Comparison of ENCODE assay signal across 9 cellular contexts in genomic region chr1:180863158-180863775, GRCh38. TPM values are rescaled to one million over a fixed set of nuclear protein-coding genes. Genes with fewer than 3 reads are reported as not detected.
DNase-seq lines count a peak whose midpoint lies in the region; ATAC-seq and TF ChIP-seq lines count a peak whose summit lies in the region.
"Had no signal": no experiment of that assay in that cellular context is flagged by ENCODE, and none has a peak within 500 bp of the region (broad histone marks: within the 10 kb centered on the region; RNA-seq: fewer than 3 reads in every experiment).

No MANE protein-coding gene starts in this region.

- no peaks in the 10 kb centered on the region for H3K79me2 ChIP-seq in KMS-11 (ENCODE audit: insufficient read depth, low read depth)

- H3K9me3 Mint-ChIP-seq in naive thymus-derived CD8-positive, alpha-beta T cell: no peaks in the 10 kb centered on the region
- H3K9me3 Mint-ChIP-seq: activated naive CD8-positive, alpha-beta T cell treated with anti-CD3 and anti-CD28 coated beads, Interleukin-2, amount 10 ng/mL, durations not matched to agents 7 days and 5 days had no signal

- H3K4me2 ChIP-seq in KMS-11: no peak overlapping the region

- H2AFZ ChIP-seq in KMS-11 (ENCODE audit: low read depth): no peak overlapping the region

- H3K27me3 Mint-ChIP-seq in naive thymus-derived CD8-positive, alpha-beta T cell: no peaks in the 10 kb centered on the region
- H3K27me3 Mint-ChIP-seq: activated naive CD8-positive, alpha-beta T cell treated with anti-CD3 and anti-CD28 coated beads, Interleukin-2, amount 10 ng/mL, durations not matched to agents 7 days and 5 days had no signal

- no peaks in the 10 kb centered on the region for H4K20me1 ChIP-seq in KMS-11 (ENCODE audit: insufficient read depth)

- no peaks in the 10 kb centered on the region for H3K4me1 Mint-ChIP-seq in naive thymus-derived CD8-positive, alpha-beta T cell
- H3K4me1 Mint-ChIP-seq: activated naive CD8-positive, alpha-beta T cell treated with anti-CD3 and anti-CD28 coated beads, Interleukin-2, amount 10 ng/mL, durations not matched to agents 7 days and 5 days had no signal

- POLR2A ChIA-PET in naive thymus-derived CD8-positive, alpha-beta T cell (lab: Charles Lee): interaction anchor here (1.1 kb wide), 1 partner anchor 361 kb away, joined by 3 read pairs; the partner anchor contains the start of gene ACBD6

- peak; percentile 97 for TF ChIP-seq CTCF in KMS-11 (conservative IDR thresholded peaks at IDR 0.05; ENCODE audit: low read depth, low read length)
- peak; percentile 58 for TF ChIP-seq CTCF in epithelial cell of esophagus (IDR thresholded peaks at IDR 0.05; ENCODE audit: insufficient read depth, low read depth, low read length, missing control alignments)

- H3K4me1 ChIP-seq in KMS-11 (ENCODE audit: low read depth, poor library complexity, severe bottlenecking): no peaks in the 10 kb centered on the region

- H3K27me3 ChIP-seq in KMS-11 (ENCODE audit: insufficient read depth, low read depth): no peaks in the 10 kb centered on the region

- DNase-seq in SIG-M5 treated with dmso at 0.1 percent for 504 hours (lab: John Stamatoyannopoulos, UW; ENCODE audit: unreplicated experiment) (peak; percentile 53), SIG-M5 (lab: John Stamatoyannopoulos, UW) (no peak), SHP77 (lab: John Stamatoyannopoulos, UW) (peak; percentile 17 to 27), epithelial cell of esophagus (ENCODE audit: low read depth) (peak; percentile 57)
- peak in 6 of 10 donors; percentile 3 to 52 (median 29) for DNase-seq in naive thymus-derived CD8-positive, alpha-beta T cell
- DNase-seq: activated naive CD8-positive, alpha-beta T cell treated with anti-CD3 and anti-CD28 coated beads, Interleukin-2, amount 10 ng/mL, durations not matched to agents 7 days and 5 days had no signal

- ATAC-seq in naive thymus-derived CD8-positive, alpha-beta T cell: no peak
- ATAC-seq in GM21529 (IDR thresholded peaks at IDR 0.05; ENCODE audit: unreplicated experiment): no peak
- ATAC-seq in HG03025 (IDR thresholded peaks at IDR 0.05; ENCODE audit: low FRiP score, unreplicated experiment): no peak

- H3K36me3 ChIP-seq in KMS-11 (ENCODE audit: insufficient read depth): no peaks in the 10 kb centered on the region

- peak overlapping the region in 2 of 10 donors; percentile 36 to 56 for H3K27ac Mint-ChIP-seq in naive thymus-derived CD8-positive, alpha-beta T cell
- H3K27ac Mint-ChIP-seq: activated naive CD8-positive, alpha-beta T cell treated with anti-CD3 and anti-CD28 coated beads, Interleukin-2, amount 10 ng/mL, durations not matched to agents 7 days and 5 days had no signal

- no peak overlapping the region for H3K27ac ChIP-seq in KMS-11

- peaks cover 4 to 20% (median 6%) of the 10 kb centered on the region in 3 donors for H3K36me3 Mint-ChIP-seq in naive thymus-derived CD8-positive, alpha-beta T cell
- H3K36me3 Mint-ChIP-seq: activated naive CD8-positive, alpha-beta T cell treated with anti-CD3 and anti-CD28 coated beads, Interleukin-2, amount 10 ng/mL, durations not matched to agents 7 days and 5 days had no signal

- H3K9ac ChIP-seq in KMS-11: no peak overlapping the region

- no peak overlapping the region for H3K4me3 Mint-ChIP-seq in naive thymus-derived CD8-positive, alpha-beta T cell
- H3K4me3 Mint-ChIP-seq: activated naive CD8-positive, alpha-beta T cell treated with anti-CD3 and anti-CD28 coated beads, Interleukin-2, amount 10 ng/mL, durations not matched to agents 7 days and 5 days had no signal

- H3K4me3 ChIP-seq in KMS-11 (IDR thresholded peaks at IDR 0.05; ENCODE audit: insufficient read depth, low read depth, low read length): no peak overlapping the region
- H3K4me3 ChIP-seq in epithelial cell of esophagus (ENCODE audit: low read length): no peak overlapping the region

RNA-seq across cellular contexts. Expression of gene KIAA1614, which starts 49.4 kb away (rescaled TPM):
- under 1 TPM; 0.18 to 0.33 TPM for total RNA-seq in naive thymus-derived CD8-positive, alpha-beta T cell
- under 1 TPM in 2 of 3 donors, not detected in 1; 0.04 to 0.05 TPM for polyA plus RNA-seq in naive thymus-derived CD8-positive, alpha-beta T cell
